In the genomic region with DNA sequence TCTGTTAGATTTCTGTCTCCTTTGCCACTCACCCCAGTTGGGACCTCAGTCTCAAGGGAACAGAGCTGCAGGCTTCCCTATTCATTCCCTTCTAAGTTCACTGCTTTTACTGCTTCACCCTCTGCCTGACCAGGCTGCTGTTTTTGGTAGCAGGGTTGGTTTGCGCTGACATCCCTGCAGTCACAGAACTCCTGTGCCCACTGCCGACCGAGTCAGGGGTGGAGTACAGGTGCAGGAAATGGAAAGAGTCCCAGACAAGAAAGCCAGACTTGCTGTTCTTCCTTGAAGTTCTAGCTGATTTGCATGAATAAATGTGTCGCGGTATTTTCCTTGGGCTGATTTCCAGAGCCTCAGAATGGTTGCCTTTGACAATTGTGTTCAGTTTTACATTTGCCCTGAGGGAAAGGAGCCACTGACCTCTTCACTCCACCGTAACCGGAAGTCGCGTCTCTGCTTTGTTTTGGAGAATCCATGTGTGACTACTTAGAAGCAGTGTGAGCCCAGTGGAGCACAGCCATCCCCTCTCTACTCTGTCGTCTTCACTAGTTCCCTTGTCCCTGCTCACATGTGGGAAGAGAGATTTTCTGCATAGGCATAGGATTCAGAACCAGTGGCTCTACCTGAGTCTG, we compare ENCODE assay signal across 15 cellular contexts.
DNase-seq lines count a peak whose midpoint lies in the region; ATAC-seq and TF ChIP-seq lines count a peak whose summit lies in the region.
"Had no signal": no experiment of that assay in that cellular context is flagged by ENCODE, and none has a peak within 500 bp of the region (broad histone marks: within the 10 kb centered on the region; RNA-seq: fewer than 3 reads in every experiment).

No MANE protein-coding gene starts in this region.

- H3K4me1 ChIP-seq in stomach (peaks cover 21 to 49% (median 35%) of the 10 kb centered on the region in 4 donors), lower lobe of right lung (peaks cover 5% of the 10 kb centered on the region)

- H3K27ac ChIP-seq in stomach, result peak overlapping the region in 3 of 5 donors; percentile 0 to 64 (median 51)
- H3K27ac ChIP-seq in lower lobe of right lung, result no peak overlapping the region
- H3K27ac ChIP-seq: hepatocyte had no signal

- H3K9me3 ChIP-seq in stomach, result no peaks in the 10 kb centered on the region
- H3K9me3 ChIP-seq in lower lobe of right lung, result no peaks in the 10 kb centered on the region

- H3K4me1 Mint-ChIP-seq in T-helper 1 cell treated with Interleukin-12 subunit alpha and Interleukin-12 subunit beta and Interleukin-4 antibody, amounts not matched to agents 30 μg/mL and 1 μg/mL, for 36 hours (ENCODE audit: low read depth), result peaks cover 32% of the 10 kb centered on the region

- no peak for TF ChIP-seq POLR2A in stomach (IDR thresholded peaks at IDR 0.05)

- H3K36me3 ChIP-seq in stomach, result peaks cover 32 to 76% (median 66%) of the 10 kb centered on the region in 4 donors
- H3K36me3 ChIP-seq in lower lobe of right lung, result peaks cover 74% of the 10 kb centered on the region

- no peak for ATAC-seq in lower lobe of right lung
- ATAC-seq: PC-3 had no signal

- intact Hi-C loops in stomach (cut with DNase I; ENCODE audit: low total_unique reads), result no loop called here
- intact Hi-C loops in lower lobe of right lung (cut with DNase I), result no loop called here

- WGBS in stomach, 5 donors, result 24 to 58% (median 48%) methylated on average over 10 of the region's 10 CpGs

- in situ Hi-C loops in KBM-7 (cut with MboI; ENCODE audit: low pct_unique_long_range_greater_than_20kb, low sequenced_read_pairs), result no loop called here

- H3K4me3 ChIP-seq in stomach (no peak overlapping the region), lower lobe of right lung (no peak overlapping the region)
- H3K4me3 ChIP-seq: hepatocyte had no signal

- peak overlapping the region; percentile 13 for H3K27ac Mint-ChIP-seq in T-helper 1 cell treated with Interleukin-12 subunit alpha and Interleukin-12 subunit beta and Interleukin-4 antibody, amounts not matched to agents 30 μg/mL and 1 μg/mL, for 36 hours

- H3K27me3 ChIP-seq in stomach, result no peaks in the 10 kb centered on the region
- H3K27me3 ChIP-seq in lower lobe of right lung (ENCODE audit: low read depth), result no peaks in the 10 kb centered on the region
- H3K27me3 ChIP-seq: hepatocyte had no signal

- no peak overlapping the region for H3K4me3 Mint-ChIP-seq in T-helper 1 cell treated with Interleukin-12 subunit alpha and Interleukin-12 subunit beta and Interleukin-4 antibody, amounts not matched to agents 30 μg/mL and 1 μg/mL, for 36 hours

- H3K9me3 Mint-ChIP-seq in T-helper 1 cell treated with Interleukin-12 subunit alpha and Interleukin-12 subunit beta and Interleukin-4 antibody, amounts not matched to agents 30 μg/mL and 1 μg/mL, for 36 hours, result no peaks in the 10 kb centered on the region

- no peak for TF ChIP-seq EP300 in stomach (IDR thresholded peaks at IDR 0.05)

- H3K36me3 Mint-ChIP-seq in T-helper 1 cell treated with Interleukin-12 subunit alpha and Interleukin-12 subunit beta and Interleukin-4 antibody, amounts not matched to agents 30 μg/mL and 1 μg/mL, for 36 hours (ENCODE audit: low read depth), result peaks cover 44% of the 10 kb centered on the region

- no peak for TF ChIP-seq CTCF in stomach (IDR thresholded peaks at IDR 0.05)
- TF ChIP-seq CTCF in lower lobe of right lung (IDR thresholded peaks at IDR 0.05), result no peak

- no peak for DNase-seq in T-helper 1 cell
- DNase-seq in NCI-H69 (lab: John Stamatoyannopoulos, UW), result peak; percentile 85
- DNase-seq in iPS-NIHi11 (ENCODE audit: low spot score), result peak; percentile 23
- DNase-seq in stomach, result peak; percentile 44
- DNase-seq in KBM-7, result no peak
- DNase-seq in lower lobe of right lung, result no peak
- DNase-seq in T1000 (lab: John Stamatoyannopoulos, UW), result no peak
- DNase-seq: midbrain, NCI-H1436 treated with DMSO at 0.1 percent for 48 hours, PC-3, right cardiac atrium, substantia nigra, T-helper 2 cell had no signal

- no peaks in the 10 kb centered on the region for H3K27me3 Mint-ChIP-seq in T-helper 1 cell treated with Interleukin-12 subunit alpha and Interleukin-12 subunit beta and Interleukin-4 antibody, amounts not matched to agents 30 μg/mL and 1 μg/mL, for 36 hours (ENCODE audit: low read depth)

Comparison
In these comparisons a context has a peak if more than half of its experiments do, and no peak if none do; other contexts are left out.
1. DNase-seq: peak in NCI-H69 (single experiment), iPS-NIHi11 (single experiment) and stomach (single experiment); none in T-helper 1 cell (0 of 5), KBM-7 (single experiment), lower lobe of right lung (single experiment) and T1000 (single experiment).